Comparison of ENCODE assay signal across 1 cellular context in the genomic region with DNA sequence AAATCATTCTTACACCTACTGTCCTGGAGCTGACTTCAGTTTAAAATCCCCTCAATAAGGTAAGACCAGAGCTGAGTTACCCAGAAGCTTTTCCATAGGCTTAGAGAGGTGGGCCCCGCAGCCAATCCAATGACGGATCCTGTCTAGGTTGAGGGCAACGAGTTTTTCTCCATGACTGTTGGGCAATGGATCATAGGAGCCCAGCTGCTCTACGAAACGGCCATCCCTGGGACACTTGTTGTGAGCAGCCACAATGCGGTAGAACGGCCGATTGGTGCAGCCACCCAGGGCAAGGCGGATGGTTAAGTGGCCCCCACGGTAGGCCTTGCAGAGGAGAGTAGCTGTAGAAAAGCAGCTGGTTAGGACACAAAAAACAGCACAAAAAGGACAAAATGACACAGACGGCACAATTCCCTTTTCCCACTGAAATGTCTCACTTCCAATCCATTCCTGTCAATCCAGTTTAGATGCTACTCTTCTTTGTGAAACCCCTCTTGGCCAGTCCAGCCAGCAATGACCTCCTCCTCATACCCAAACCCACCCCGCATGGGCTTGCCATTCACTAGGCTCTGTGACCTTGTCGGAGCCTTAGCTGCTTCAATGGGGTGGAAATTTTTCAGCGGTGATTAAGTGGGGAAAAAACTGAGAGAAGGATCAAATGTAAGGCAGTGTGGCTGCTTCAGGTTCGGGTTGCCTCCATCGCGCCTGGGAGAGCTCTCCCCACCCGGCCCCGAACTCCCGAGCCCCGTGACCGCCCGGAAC.
TF ChIP-seq lines count a peak whose summit lies in the region.

No MANE protein-coding gene starts in this region.

TF ChIP-seq in liver, 16 proteins besides CTCF, POLR2A, EP300 and RAD21 (continued from another document):
- TF ChIP-seq, protein P1, sequence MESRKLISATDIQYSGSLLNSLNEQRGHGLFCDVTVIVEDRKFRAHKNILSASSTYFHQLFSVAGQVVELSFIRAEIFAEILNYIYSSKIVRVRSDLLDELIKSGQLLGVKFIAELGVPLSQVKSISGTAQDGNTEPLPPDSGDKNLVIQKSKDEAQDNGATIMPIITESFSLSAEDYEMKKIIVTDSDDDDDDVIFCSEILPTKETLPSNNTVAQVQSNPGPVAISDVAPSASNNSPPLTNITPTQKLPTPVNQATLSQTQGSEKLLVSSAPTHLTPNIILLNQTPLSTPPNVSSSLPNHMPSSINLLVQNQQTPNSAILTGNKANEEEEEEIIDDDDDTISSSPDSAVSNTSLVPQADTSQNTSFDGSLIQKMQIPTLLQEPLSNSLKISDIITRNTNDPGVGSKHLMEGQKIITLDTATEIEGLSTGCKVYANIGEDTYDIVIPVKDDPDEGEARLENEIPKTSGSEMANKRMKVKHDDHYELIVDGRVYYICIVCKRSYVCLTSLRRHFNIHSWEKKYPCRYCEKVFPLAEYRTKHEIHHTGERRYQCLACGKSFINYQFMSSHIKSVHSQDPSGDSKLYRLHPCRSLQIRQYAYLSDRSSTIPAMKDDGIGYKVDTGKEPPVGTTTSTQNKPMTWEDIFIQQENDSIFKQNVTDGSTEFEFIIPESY (IDR thresholded peaks at IDR 0.05): no peak
- TF ChIP-seq JUND (IDR thresholded peaks at IDR 0.05): no peak
- TF ChIP-seq NR2F2 (IDR thresholded peaks at IDR 0.05): no peak
- TF ChIP-seq HNF4G (IDR thresholded peaks at IDR 0.05): no peak
